ENCODE assay signal across 1 cellular context in genomic region chr2:70121627-70122372, GRCh38.
TF ChIP-seq lines count a peak whose summit lies in the region.

No MANE protein-coding gene starts in this region.

TF ChIP-seq in HepG2, 621 proteins besides CTCF, POLR2A, EP300 and RAD21 (continued from another document):
- TF ChIP-seq KAT8 (CRISPR knock-in tag; IDR thresholded peaks at IDR 0.05) (no peak), ETS1 (CRISPR knock-in tag; IDR thresholded peaks at IDR 0.05) (no peak), IKZF5 (CRISPR knock-in tag; IDR thresholded peaks at IDR 0.05) (no peak), HNRNPUL1 (IDR thresholded peaks at IDR 0.05; ENCODE audit: low read depth, low read length) (no peak), MEF2D (CRISPR knock-in tag; IDR thresholded peaks at IDR 0.05) (no peak), SRY (CRISPR knock-in tag; IDR thresholded peaks at IDR 0.05) (no peak), HOMEZ (CRISPR knock-in tag; IDR thresholded peaks at IDR 0.05; ENCODE audit: low read depth) (no peak), SP140L (CRISPR knock-in tag; IDR thresholded peaks at IDR 0.05; ENCODE audit: borderline replicate concordance) (no peak), IKZF1 (IDR thresholded peaks at IDR 0.05) (no peak), ZNF598 (CRISPR knock-in tag; IDR thresholded peaks at IDR 0.05; ENCODE audit: borderline replicate concordance) (no peak), ZBTB38 (CRISPR knock-in tag; IDR thresholded peaks at IDR 0.05) (0 out of 2 replicates have a peak, but pooled peaks have one; percentile 16), ZNF775 (CRISPR knock-in tag; IDR thresholded peaks at IDR 0.05; ENCODE audit: borderline replicate concordance) (no peak), ZNF207 (IDR thresholded peaks at IDR 0.05; ENCODE audit: borderline replicate concordance) (no peak), ZFP36 (IDR thresholded peaks at IDR 0.05; ENCODE audit: borderline replicate concordance, low read depth, low read length, partially characterized antibody) (no peak), SKI (IDR thresholded peaks at IDR 0.05; ENCODE audit: partially characterized antibody) (no peak), ZFYVE20 (CRISPR knock-in tag; IDR thresholded peaks at IDR 0.05; ENCODE audit: borderline replicate concordance, low read depth) (no peak)
- TF ChIP-seq, protein P1, sequence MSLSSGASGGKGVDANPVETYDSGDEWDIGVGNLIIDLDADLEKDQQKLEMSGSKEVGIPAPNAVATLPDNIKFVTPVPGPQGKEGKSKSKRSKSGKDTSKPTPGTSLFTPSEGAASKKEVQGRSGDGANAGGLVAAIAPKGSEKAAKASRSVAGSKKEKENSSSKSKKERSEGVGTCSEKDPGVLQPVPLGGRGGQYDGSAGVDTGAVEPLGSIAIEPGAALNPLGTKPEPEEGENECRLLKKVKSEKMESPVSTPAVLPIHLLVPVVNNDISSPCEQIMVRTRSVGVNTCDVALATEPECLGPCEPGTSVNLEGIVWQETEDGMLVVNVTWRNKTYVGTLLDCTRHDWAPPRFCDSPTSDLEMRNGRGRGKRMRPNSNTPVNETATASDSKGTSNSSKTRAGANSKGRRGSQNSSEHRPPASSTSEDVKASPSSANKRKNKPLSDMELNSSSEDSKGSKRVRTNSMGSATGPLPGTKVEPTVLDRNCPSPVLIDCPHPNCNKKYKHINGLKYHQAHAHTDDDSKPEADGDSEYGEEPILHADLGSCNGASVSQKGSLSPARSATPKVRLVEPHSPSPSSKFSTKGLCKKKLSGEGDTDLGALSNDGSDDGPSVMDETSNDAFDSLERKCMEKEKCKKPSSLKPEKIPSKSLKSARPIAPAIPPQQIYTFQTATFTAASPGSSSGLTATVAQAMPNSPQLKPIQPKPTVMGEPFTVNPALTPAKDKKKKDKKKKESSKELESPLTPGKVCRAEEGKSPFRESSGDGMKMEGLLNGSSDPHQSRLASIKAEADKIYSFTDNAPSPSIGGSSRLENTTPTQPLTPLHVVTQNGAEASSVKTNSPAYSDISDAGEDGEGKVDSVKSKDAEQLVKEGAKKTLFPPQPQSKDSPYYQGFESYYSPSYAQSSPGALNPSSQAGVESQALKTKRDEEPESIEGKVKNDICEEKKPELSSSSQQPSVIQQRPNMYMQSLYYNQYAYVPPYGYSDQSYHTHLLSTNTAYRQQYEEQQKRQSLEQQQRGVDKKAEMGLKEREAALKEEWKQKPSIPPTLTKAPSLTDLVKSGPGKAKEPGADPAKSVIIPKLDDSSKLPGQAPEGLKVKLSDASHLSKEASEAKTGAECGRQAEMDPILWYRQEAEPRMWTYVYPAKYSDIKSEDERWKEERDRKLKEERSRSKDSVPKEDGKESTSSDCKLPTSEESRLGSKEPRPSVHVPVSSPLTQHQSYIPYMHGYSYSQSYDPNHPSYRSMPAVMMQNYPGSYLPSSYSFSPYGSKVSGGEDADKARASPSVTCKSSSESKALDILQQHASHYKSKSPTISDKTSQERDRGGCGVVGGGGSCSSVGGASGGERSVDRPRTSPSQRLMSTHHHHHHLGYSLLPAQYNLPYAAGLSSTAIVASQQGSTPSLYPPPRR (CRISPR knock-in tag; IDR thresholded peaks at IDR 0.05; ENCODE audit: borderline replicate concordance) = no peak
